Comparison of ENCODE assay signal across 8 cellular contexts in the genomic region with DNA sequence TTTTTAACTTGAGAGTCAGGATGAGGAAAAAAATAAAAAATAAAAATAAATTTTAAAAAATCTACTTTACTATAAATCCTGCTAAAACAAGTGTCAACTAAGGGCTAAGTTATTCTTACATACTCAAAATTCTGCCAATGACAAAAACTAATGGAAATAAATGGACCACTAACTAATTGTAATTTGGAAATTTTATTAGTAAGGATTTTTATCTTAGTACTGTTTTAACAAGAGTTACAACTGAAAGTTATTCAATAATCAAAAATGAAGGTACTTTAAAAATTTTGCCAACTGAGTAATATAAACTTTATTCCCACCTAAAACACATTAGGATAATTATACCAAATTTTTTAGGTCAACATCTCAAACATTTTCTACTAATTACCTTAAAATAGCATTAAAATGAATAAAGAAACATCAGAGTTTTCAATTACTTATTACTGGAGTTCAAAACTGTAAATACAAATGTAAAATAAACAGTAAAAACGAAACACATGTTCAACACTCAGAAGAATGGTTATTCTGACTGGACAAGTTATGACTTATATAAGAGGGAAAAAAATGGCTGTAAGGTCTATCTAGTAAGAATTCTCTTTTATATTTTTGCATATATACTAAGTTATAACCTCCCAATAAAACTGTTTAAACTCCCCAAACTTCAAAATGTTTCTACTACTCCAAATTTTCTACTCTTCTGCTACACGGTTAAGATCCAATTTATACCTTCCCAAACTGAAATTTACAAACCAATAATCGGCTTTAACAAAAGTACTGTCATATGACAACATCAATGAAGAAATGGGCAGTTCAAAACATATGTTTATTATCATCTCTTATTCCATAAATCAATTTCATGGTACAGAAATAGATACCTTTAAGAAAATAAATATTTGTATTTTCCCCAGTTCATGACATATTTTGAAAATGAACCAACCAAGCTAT. TPM values are rescaled to one million over a fixed set of nuclear protein-coding genes. Genes with fewer than 3 reads are reported as not detected.
DNase-seq lines count a peak whose midpoint lies in the region; ATAC-seq, FAIRE-seq and TF ChIP-seq lines count a peak whose summit lies in the region.

No MANE protein-coding gene starts in this region.

- H3K27me3 ChIP-seq in HUES48 (ENCODE audit: control insufficient read depth, insufficient read depth, low read length) (no peaks in the 10 kb centered on the region), mucosa of rectum (ENCODE audit: control insufficient read depth in 2 of 2, insufficient read depth in 2 of 2, low read length in 2 of 2) (no peaks in the 10 kb centered on the region)

- TF ChIP-seq POLR2A in A549 (IDR thresholded peaks at IDR 0.05; ENCODE audit: low read length), result no peak

- H3K9me3 ChIP-seq in A549 (no peaks in the 10 kb centered on the region), HUES48 (ENCODE audit: control insufficient read depth, insufficient read depth, low read length) (no peaks in the 10 kb centered on the region), mucosa of rectum (ENCODE audit: control insufficient read depth in 2 of 2, low read length in 2 of 2) (no peaks in the 10 kb centered on the region)

- H3K9me3 Mint-ChIP-seq in MCF 10A (ENCODE audit: unreplicated experiment), result peaks cover 5% of the 10 kb centered on the region

- TF ChIP-seq EP300 in A549 (IDR thresholded peaks at IDR 0.05), result no peak

- ATAC-seq in A549, result no peak
- no peak for ATAC-seq in GM19395 (IDR thresholded peaks at IDR 0.05; ENCODE audit: unreplicated experiment)
- ATAC-seq in GM18861 (IDR thresholded peaks at IDR 0.05; ENCODE audit: unreplicated experiment), result no peak
- no peak for ATAC-seq in left colon

- H3K27ac ChIP-seq in A549 (no peak overlapping the region), HUES48 (ENCODE audit: low read depth, low read length) (no peak overlapping the region), mucosa of rectum (ENCODE audit: low read depth in 2 of 2, low read length in 2 of 2) (peak overlapping the region in 1 of 2 donors; percentile 12)

- no peak overlapping the region for H3K9ac ChIP-seq in HUES48 (ENCODE audit: low read depth, low read length)
- peak overlapping the region in 1 of 2 donors; percentile 99 for H3K9ac ChIP-seq in mucosa of rectum (ENCODE audit: low read depth in 1 of 2, low read length in 2 of 2)

- TF ChIP-seq CTCF in A549 (IDR thresholded peaks at IDR 0.05), result no peak
- no peak for TF ChIP-seq CTCF in MCF 10A (IDR thresholded peaks at IDR 0.05; ENCODE audit: unreplicated experiment)

- CTCF ChIA-PET in A549 (lab: Yijun Ruan, JAX) (no interaction called here), MCF 10A (lab: Yijun Ruan, JAX) (interaction anchor here (0.6 to 1.6 kb wide), 5 partner anchors 9 to 40 kb away, joined by 3 to 5 read pairs (median 3); no protein-coding TSS in a partner anchor)

- H3K36me3 Mint-ChIP-seq in MCF 10A (ENCODE audit: insufficient read depth, unreplicated experiment), result peaks cover 59% of the 10 kb centered on the region

- H3K4me2 ChIP-seq in A549, result peak overlapping the region; percentile 82

- no peak for FAIRE-seq in A549 (lab: Jason Lieb, UNC)

- H3K4me3 ChIP-seq in A549 (peak overlapping the region; percentile 92; the same call in 2 of the 3 replicates), HUES48 (ENCODE audit: low read depth, low read length) (peak overlapping the region; percentile 94), mucosa of rectum (ENCODE audit: low read length in 2 of 2) (peak overlapping the region; percentile 80 to 90)

- H3K4me1 Mint-ChIP-seq in MCF 10A (ENCODE audit: insufficient read depth, unreplicated experiment), result peaks cover 16% of the 10 kb centered on the region

- no peaks in the 10 kb centered on the region for H3K27me3 Mint-ChIP-seq in MCF 10A (ENCODE audit: insufficient read depth, unreplicated experiment)

- H3K4me3 Mint-ChIP-seq in MCF 10A (ENCODE audit: unreplicated experiment), result peak overlapping the region; percentile 89

- intact Hi-C loops in MCF 10A (cut with micrococcal nuclease), result loop anchor here (5.0 kb wide), 1 partner anchor 132 kb away; no protein-coding TSS in a partner anchor
- intact Hi-C loops in left colon (cut with DNase I, micrococcal nuclease), result no loop called here

- H3K36me3 ChIP-seq in HUES48 (ENCODE audit: control insufficient read depth, insufficient read depth, low read length), result peaks cover 31% of the 10 kb centered on the region
- peaks cover 2 to 4% of the 10 kb centered on the region in 2 donors for H3K36me3 ChIP-seq in mucosa of rectum (ENCODE audit: control insufficient read depth in 2 of 2, insufficient read depth in 2 of 2, low read length in 2 of 2)

- BruUV-seq in MCF 10A (replicated peaks; lab: Mats Ljungman, UMichigan), result no TSS peak

- POLR2A ChIA-PET in A549 (lab: Yijun Ruan, JAX), result no interaction called here
- POLR2A ChIA-PET in MCF 10A (lab: Yijun Ruan, JAX), result interaction anchor here (0.8 to 6.6 kb wide), 13 partner anchors 10 to 215 kb away, joined by 3 to 139 read pairs (median 13); a partner anchor contains a TSS

- DNase-seq in A549 (ENCODE audit: low read depth in 1 of 2, low spot score in 1 of 2) (no peak), MCF 10A (ENCODE audit: unreplicated experiment) (no peak), NCI-H446 (lab: John Stamatoyannopoulos, UW) (no peak), left colon (no peak)

- peak overlapping the region; percentile 69 for H3K27ac Mint-ChIP-seq in MCF 10A (ENCODE audit: low read depth, unreplicated experiment)

- H3K4me1 ChIP-seq in A549, result peaks cover 31% of the 10 kb centered on the region
- H3K4me1 ChIP-seq in HUES48 (ENCODE audit: control insufficient read depth, insufficient read depth, low read length), result peaks cover 16% of the 10 kb centered on the region
- H3K4me1 ChIP-seq in mucosa of rectum (ENCODE audit: control insufficient read depth in 2 of 2, insufficient read depth in 2 of 2, low read length in 2 of 2), result peaks cover 11 to 16% of the 10 kb centered on the region in 2 donors

- 17% methylated on average over 3 of the region's 3 CpGs for WGBS in A549 (ENCODE audit: missing lambda C conversion rate)

- no peak for TF ChIP-seq RAD21 in A549 (conservative IDR thresholded peaks at IDR 0.05 in 1 of 2, IDR thresholded peaks at IDR 0.05 in 1 of 2)

TF ChIP-seq in A549, 52 proteins besides CTCF, POLR2A, EP300 and RAD21:
- TF ChIP-seq FOXS1 (CRISPR knock-in tag; IDR thresholded peaks at IDR 0.05) (no peak), NR3C1 (IDR thresholded peaks at IDR 0.05) (no peak), KDM5A (IDR thresholded peaks at IDR 0.05) (no peak), NPAS2 (CRISPR knock-in tag; IDR thresholded peaks at IDR 0.05; ENCODE audit: borderline replicate concordance) (no peak), HOXB13 (CRISPR knock-in tag; IDR thresholded peaks at IDR 0.05; ENCODE audit: low read depth) (no peak), EHF (CRISPR knock-in tag; IDR thresholded peaks at IDR 0.05) (no peak), CBX2 (IDR thresholded peaks at IDR 0.05; ENCODE audit: borderline replicate concordance, low read depth) (no peak), TFCP2L1 (CRISPR knock-in tag; IDR thresholded peaks at IDR 0.05) (no peak), ESRRA (IDR thresholded peaks at IDR 0.05; ENCODE audit: borderline replicate concordance, low read length) (no peak), EHMT2 (IDR thresholded peaks at IDR 0.05; ENCODE audit: low read depth) (no peak), RNF2 (IDR thresholded peaks at IDR 0.05; ENCODE audit: borderline replicate concordance, low read depth) (no peak)
- TF ChIP-seq, protein P1, sequence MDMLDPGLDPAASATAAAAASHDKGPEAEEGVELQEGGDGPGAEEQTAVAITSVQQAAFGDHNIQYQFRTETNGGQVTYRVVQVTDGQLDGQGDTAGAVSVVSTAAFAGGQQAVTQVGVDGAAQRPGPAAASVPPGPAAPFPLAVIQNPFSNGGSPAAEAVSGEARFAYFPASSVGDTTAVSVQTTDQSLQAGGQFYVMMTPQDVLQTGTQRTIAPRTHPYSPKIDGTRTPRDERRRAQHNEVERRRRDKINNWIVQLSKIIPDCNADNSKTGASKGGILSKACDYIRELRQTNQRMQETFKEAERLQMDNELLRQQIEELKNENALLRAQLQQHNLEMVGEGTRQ (IDR thresholded peaks at IDR 0.05), result no peak
- TF ChIP-seq, protein P2, sequence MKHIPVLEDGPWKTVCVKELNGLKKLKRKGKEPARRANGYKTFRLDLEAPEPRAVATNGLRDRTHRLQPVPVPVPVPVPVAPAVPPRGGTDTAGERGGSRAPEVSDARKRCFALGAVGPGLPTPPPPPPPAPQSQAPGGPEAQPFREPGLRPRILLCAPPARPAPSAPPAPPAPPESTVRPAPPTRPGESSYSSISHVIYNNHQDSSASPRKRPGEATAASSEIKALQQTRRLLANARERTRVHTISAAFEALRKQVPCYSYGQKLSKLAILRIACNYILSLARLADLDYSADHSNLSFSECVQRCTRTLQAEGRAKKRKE (CRISPR knock-in tag; IDR thresholded peaks at IDR 0.05; ENCODE audit: low read depth), result no peak
- TF ChIP-seq, protein P3, sequence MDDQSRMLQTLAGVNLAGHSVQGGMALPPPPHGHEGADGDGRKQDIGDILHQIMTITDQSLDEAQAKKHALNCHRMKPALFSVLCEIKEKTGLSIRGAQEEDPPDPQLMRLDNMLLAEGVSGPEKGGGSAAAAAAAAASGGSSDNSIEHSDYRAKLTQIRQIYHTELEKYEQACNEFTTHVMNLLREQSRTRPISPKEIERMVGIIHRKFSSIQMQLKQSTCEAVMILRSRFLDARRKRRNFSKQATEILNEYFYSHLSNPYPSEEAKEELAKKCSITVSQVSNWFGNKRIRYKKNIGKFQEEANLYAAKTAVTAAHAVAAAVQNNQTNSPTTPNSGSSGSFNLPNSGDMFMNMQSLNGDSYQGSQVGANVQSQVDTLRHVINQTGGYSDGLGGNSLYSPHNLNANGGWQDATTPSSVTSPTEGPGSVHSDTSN (IDR thresholded peaks at IDR 0.05), result no peak

RNA-seq across cellular contexts. Expression of a gene that starts 2.7 kb away (rescaled TPM):
- polyA plus RNA-seq in A549 (2011; rRNA removed), result 149 and 154 TPM in 2 replicates
- polyA plus RNA-seq in A549 (2012; cell fraction: cytosol; rRNA removed), result 29.0 and 29.7 TPM in 2 replicates
- polyA plus RNA-seq in A549 (2012; cell fraction: nucleus; rRNA removed), result 42.1 and 64.3 TPM in 2 replicates
- polyA plus RNA-seq in A549 (2017; fragmentation: RNase III; extraction: RNeasy Plus Mini Kit Qiagen cat#74134 plus additional on column Dnase treatment), result 58.8 to 60.9 TPM (median 60.7 TPM) in 3 replicates
- polyA minus RNA-seq in A549 (2011; rRNA and poly(A)+ RNA removed), result 319 and 375 TPM in 2 replicates
- 122 and 139 TPM in 2 replicates for total RNA-seq in MCF 10A (2022)
- 100 to 1,000 TPM; 129 to 142 TPM for total RNA-seq in left colon
